ENCODE assay signal across 9 cellular contexts in the genomic region with DNA sequence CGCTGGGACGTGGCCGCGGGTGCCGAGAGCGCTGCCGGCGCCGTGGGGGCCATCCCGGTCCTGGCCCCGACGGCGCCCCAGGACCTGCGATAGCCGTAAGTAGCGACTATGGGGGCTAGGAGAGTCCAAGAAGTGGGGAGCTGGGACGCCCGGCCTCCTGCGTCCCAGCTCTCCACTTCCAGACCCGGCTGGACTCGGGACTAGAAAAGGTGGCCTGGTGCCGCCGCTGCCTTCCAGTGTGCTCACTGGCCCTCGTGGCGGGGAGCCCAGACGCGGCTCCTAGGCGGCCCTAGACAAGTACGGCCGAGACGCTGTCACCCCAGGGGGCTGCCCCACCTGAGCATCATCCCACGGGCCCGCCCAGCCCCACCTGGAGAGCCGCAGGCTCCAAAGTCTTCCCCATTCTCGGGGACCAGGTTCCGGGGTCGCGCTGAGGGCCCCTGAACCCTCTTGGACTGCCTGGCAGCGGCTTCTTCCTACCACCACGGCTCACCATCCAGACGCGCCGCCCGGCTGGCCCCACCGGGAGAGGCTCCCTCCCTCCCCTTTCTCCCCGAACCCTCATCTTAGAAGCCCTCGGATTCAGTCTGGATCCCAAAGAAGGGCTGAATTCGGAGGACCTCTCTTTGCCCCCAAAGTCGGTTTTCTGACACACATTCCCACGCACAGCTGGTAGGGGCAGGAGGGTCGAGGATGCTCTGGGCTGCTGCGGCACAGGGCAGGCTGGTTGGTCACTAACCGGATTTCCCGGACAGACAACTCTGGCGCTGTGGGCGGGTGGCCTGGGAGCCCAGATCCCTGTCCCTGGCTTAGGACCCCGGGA. TPM values are rescaled to one million over a fixed set of nuclear protein-coding genes. Genes with fewer than 3 reads are reported as not detected.
DNase-seq lines count a peak whose midpoint lies in the region; ATAC-seq and TF ChIP-seq lines count a peak whose summit lies in the region.
"Had no signal": no experiment of that assay in that cellular context is flagged by ENCODE, and none has a peak within 500 bp of the region (broad histone marks: within the 10 kb centered on the region; RNA-seq: fewer than 3 reads in every experiment).

No MANE protein-coding gene starts in this region.

- no peak overlapping the region for H3K4me3 ChIP-seq in MG63

- TF ChIP-seq CTCF in brain (conservative IDR thresholded peaks at IDR 0.05) (no peak), GM10248 (IDR thresholded peaks at IDR 0.05; ENCODE audit: control extremely low read depth, extremely low read depth, low read depth, missing control alignments) (no peak)

- peak overlapping the region in 4 of 5 experiments; percentile 76 to 98 (median 90) for H3K27ac Mint-ChIP-seq in brain
- no peak overlapping the region for H3K27ac Mint-ChIP-seq in stimulated activated effector memory CD8-positive, alpha-beta T cell treated with anti-CD3 and anti-CD28 coated beads, Interleukin-12 subunit alpha, Interleukin-12 subunit beta, amount 100 ng/mL, for 72 hours
- H3K27ac Mint-ChIP-seq in activated CD4-positive, alpha-beta T cell treated with anti-CD3 and anti-CD28 coated beads, Interleukin-2, amount 10 ng/mL, durations not matched to agents 24 days and 14 days, result no peak overlapping the region

- H3K36me3 ChIP-seq in MG63, result no peaks in the 10 kb centered on the region

- intact Hi-C loops in left colon (cut with DNase I, micrococcal nuclease), result no loop called here
- intact Hi-C loops in activated CD4-positive, alpha-beta T cell treated with anti-CD3 and anti-CD28 coated beads, Interleukin-2, amount 10 ng/mL, durations not matched to agents 24 days and 14 days (cut with micrococcal nuclease), result no loop called here

- H3K27me3 Mint-ChIP-seq in brain, result peaks cover 68% of the 10 kb centered on the region
- H3K27me3 Mint-ChIP-seq in activated CD4-positive, alpha-beta T cell treated with anti-CD3 and anti-CD28 coated beads, Interleukin-2, amount 10 ng/mL, durations not matched to agents 24 days and 14 days, result peaks cover 73% of the 10 kb centered on the region

- peak; percentile 32 for ATAC-seq in left colon
- no peak for ATAC-seq in stimulated activated effector memory CD8-positive, alpha-beta T cell treated with anti-CD3 and anti-CD28 coated beads, Interleukin-12 subunit alpha, Interleukin-12 subunit beta, amount 100 ng/mL, for 72 hours

- peaks cover 78% of the 10 kb centered on the region for H3K4me1 Mint-ChIP-seq in brain
- peaks cover 6% of the 10 kb centered on the region for H3K4me1 Mint-ChIP-seq in stimulated activated effector memory CD8-positive, alpha-beta T cell treated with anti-CD3 and anti-CD28 coated beads, Interleukin-12 subunit alpha, Interleukin-12 subunit beta, amount 100 ng/mL, for 72 hours
- H3K4me1 Mint-ChIP-seq in activated CD4-positive, alpha-beta T cell treated with anti-CD3 and anti-CD28 coated beads, Interleukin-2, amount 10 ng/mL, durations not matched to agents 24 days and 14 days, result no peaks in the 10 kb centered on the region

- H3K9me3 ChIP-seq in MG63, result no peaks in the 10 kb centered on the region

- peaks cover 0 to 6% (median 0%) of the 10 kb centered on the region in 5 experiments for H3K9me3 Mint-ChIP-seq in brain
- H3K9me3 Mint-ChIP-seq in stimulated activated effector memory CD8-positive, alpha-beta T cell treated with anti-CD3 and anti-CD28 coated beads, Interleukin-12 subunit alpha, Interleukin-12 subunit beta, amount 100 ng/mL, for 72 hours, result no peaks in the 10 kb centered on the region
- H3K9me3 Mint-ChIP-seq in activated CD4-positive, alpha-beta T cell treated with anti-CD3 and anti-CD28 coated beads, Interleukin-2, amount 10 ng/mL, durations not matched to agents 24 days and 14 days, result no peaks in the 10 kb centered on the region

- H3K27me3 ChIP-seq in MG63, result no peaks in the 10 kb centered on the region

- POLR2A ChIA-PET in GM10248 (lab: Yijun Ruan, JAX), result no interaction called here

- DNase-seq in HuH-7.5 (ENCODE audit: low spot score) (peak; percentile 35), left colon (no peak), OCI-M2 (lab: John Stamatoyannopoulos, UW; ENCODE audit: unreplicated experiment) (no peak), GM10248 (ENCODE audit: extremely low spot score) (no peak), MG63 (no peak)
- no peak for DNase-seq in stimulated activated effector memory CD8-positive, alpha-beta T cell treated with anti-CD3 and anti-CD28 coated beads, Interleukin-12 subunit alpha, Interleukin-12 subunit beta, amount 100 ng/mL, for 72 hours (ENCODE audit: low spot score in 2 of 2)
- no peak for DNase-seq in activated CD4-positive, alpha-beta T cell treated with anti-CD3 and anti-CD28 coated beads, Interleukin-2, amount 10 ng/mL, durations not matched to agents 24 days and 14 days

- no peaks in the 10 kb centered on the region for H3K36me3 Mint-ChIP-seq in brain
- H3K36me3 Mint-ChIP-seq in stimulated activated effector memory CD8-positive, alpha-beta T cell treated with anti-CD3 and anti-CD28 coated beads, Interleukin-12 subunit alpha, Interleukin-12 subunit beta, amount 100 ng/mL, for 72 hours, result no peaks in the 10 kb centered on the region
- H3K36me3 Mint-ChIP-seq in activated CD4-positive, alpha-beta T cell treated with anti-CD3 and anti-CD28 coated beads, Interleukin-2, amount 10 ng/mL, durations not matched to agents 24 days and 14 days (ENCODE audit: low read depth), result no peaks in the 10 kb centered on the region

- H3K4me3 Mint-ChIP-seq in brain, result peak overlapping the region; percentile 82 to 90 (median 85)
- H3K4me3 Mint-ChIP-seq in stimulated activated effector memory CD8-positive, alpha-beta T cell treated with anti-CD3 and anti-CD28 coated beads, Interleukin-12 subunit alpha, Interleukin-12 subunit beta, amount 100 ng/mL, for 72 hours, result peak overlapping the region; percentile 55
- H3K4me3 Mint-ChIP-seq in activated CD4-positive, alpha-beta T cell treated with anti-CD3 and anti-CD28 coated beads, Interleukin-2, amount 10 ng/mL, durations not matched to agents 24 days and 14 days, result no peak overlapping the region

- CTCF ChIA-PET in GM10248 (lab: Yijun Ruan, JAX), result interaction anchor here (1.6 kb wide), 1 partner anchor 12 kb away, joined by 4 read pairs; no protein-coding TSS in a partner anchor

RNA-seq across cellular contexts. Expression of a gene that starts 0.9 kb away (rescaled TPM):
- 3.8 TPM for polyA plus RNA-seq in brain (ENCODE audit: insufficient read depth, low read depth, low replicate concordance)
- total RNA-seq in left colon, result 1 to 10 TPM; 1.1 to 1.6 TPM
- not detected in 2 replicates for total RNA-seq in MG63 (2014; rRNA removed; shearing (Covaris generic); ENCODE audit: low replicate concordance)
- not detected in 2 replicates for total RNA-seq in activated CD4-positive, alpha-beta T cell treated with anti-CD3 and anti-CD28 coated beads, Interleukin-2, amount 10 ng/mL, durations not matched to agents 24 days and 14 days
- total RNA-seq: mononuclear cell had no signal

Comparison
In these comparisons a context has a peak if more than half of its experiments do, and no peak if none do; other contexts are left out.
1. H3K27ac Mint-ChIP-seq: peak in brain (4 of 5); none in stimulated activated effector memory CD8-positive, alpha-beta T cell treated with anti-CD3 and anti-CD28 coated beads, Interleukin-12 subunit alpha, Interleukin-12 subunit beta, amount 100 ng/mL, for 72 hours (single experiment) and activated CD4-positive, alpha-beta T cell treated with anti-CD3 and anti-CD28 coated beads, Interleukin-2, amount 10 ng/mL, durations not matched to agents 24 days and 14 days (single experiment).